Comparison of ENCODE assay signal across 8 cellular contexts in genomic region chrX:150575415-150575814, GRCh38. TPM values are rescaled to one million over a fixed set of nuclear protein-coding genes. Genes with fewer than 3 reads are reported as not detected.
DNase-seq lines count a peak whose midpoint lies in the region; ATAC-seq lines count a peak whose summit lies in the region.

No MANE protein-coding gene starts in this region.

- DNase-seq in T-helper 22 cell (ENCODE audit: low read depth) (peak; percentile 54), H7 (no peak), Ammon's horn (ENCODE audit: low spot score) (no peak), MV-4-11 (lab: John Stamatoyannopoulos, UW) (no peak), GDM1 (lab: John Stamatoyannopoulos, UW) (no peak)
- peak; percentile 36 for DNase-seq in central memory CD4-positive, alpha-beta T cell
- DNase-seq in stimulated activated CD4-positive, alpha-beta T cell treated with anti-CD3 and anti-CD28 coated beads, Interleukin-2, amount 100 ng/mL, for 48 hours = peak; percentile 50 to 58

- no peak overlapping the region for H3K4me3 ChIP-seq in H7 (ENCODE audit: insufficient read depth, low read depth, low read length)

- no peaks in the 10 kb centered on the region for H3K36me3 ChIP-seq in H7 (replicated peaks; ENCODE audit: control insufficient read depth, insufficient read depth, low read length)

- peak; percentile 5 for ATAC-seq in GM21619 (IDR thresholded peaks at IDR 0.05; ENCODE audit: unreplicated experiment)

- H3K27me3 ChIP-seq in H7 (ENCODE audit: control insufficient read depth, insufficient read depth, low read length) = no peaks in the 10 kb centered on the region

RNA-seq across cellular contexts. Expression of gene MTM1, which starts 7.0 kb away (rescaled TPM):
- 15.9 and 22.4 TPM in 2 replicates for total RNA-seq in H7 (2014; rRNA removed; shearing (Covaris generic))

Comparison
In these comparisons a context has a peak if more than half of its experiments do, and no peak if none do; other contexts are left out.
1. DNase-seq: peak in T-helper 22 cell (single experiment), central memory CD4-positive, alpha-beta T cell (single experiment) and stimulated activated CD4-positive, alpha-beta T cell treated with anti-CD3 and anti-CD28 coated beads, Interleukin-2, amount 100 ng/mL, for 48 hours (2 of 2); none in H7 (single experiment), Ammon's horn (single experiment), MV-4-11 (single experiment) and GDM1 (single experiment).